ENCODE assay signal across 8 cellular contexts in genomic region chr10:113563306-113564088, GRCh38. TPM values are rescaled to one million over a fixed set of nuclear protein-coding genes. Genes with fewer than 3 reads are reported as not detected.
DNase-seq lines count a peak whose midpoint lies in the region; ATAC-seq, FAIRE-seq and TF ChIP-seq lines count a peak whose summit lies in the region.

No MANE protein-coding gene starts in this region.

- H3K9me3 ChIP-seq in A549 (no peaks in the 10 kb centered on the region), left lung (no peaks in the 10 kb centered on the region)

- H3K36me3 ChIP-seq in left lung: no peaks in the 10 kb centered on the region

- no peaks in the 10 kb centered on the region for H3K4me1 ChIP-seq in A549
- peaks cover 0 to 8% of the 10 kb centered on the region in 2 donors for H3K4me1 ChIP-seq in left lung

- peaks cover 5% of the 10 kb centered on the region for H3K27me3 Mint-ChIP-seq in activated CD4-positive, alpha-beta T cell treated with anti-CD3 and anti-CD28 coated beads for 36 hours

- H3K4me1 Mint-ChIP-seq in activated CD4-positive, alpha-beta T cell treated with anti-CD3 and anti-CD28 coated beads for 36 hours: peaks cover 2% of the 10 kb centered on the region

- no peak for TF ChIP-seq POLR2A in A549 (IDR thresholded peaks at IDR 0.05; ENCODE audit: low read length)

- FAIRE-seq in A549 (lab: Jason Lieb, UNC): no peak
- FAIRE-seq in GM18507 (lab: Jason Lieb, UNC): peak; percentile 87

- H3K27ac Mint-ChIP-seq in activated CD4-positive, alpha-beta T cell treated with anti-CD3 and anti-CD28 coated beads for 36 hours: no peak overlapping the region

- peak; percentile 89 to 93 for TF ChIP-seq RAD21 in A549 (conservative IDR thresholded peaks at IDR 0.05 in 1 of 2, IDR thresholded peaks at IDR 0.05 in 1 of 2)

- 7% methylated on average over 17 of the region's 18 CpGs for WGBS in A549 (ENCODE audit: missing lambda C conversion rate)

- intact Hi-C loops in activated CD4-positive, alpha-beta T cell treated with anti-CD3 and anti-CD28 coated beads for 36 hours (cut with DNase I, micrococcal nuclease): loop anchor here in 1 of 2 experiments (1.0 to 5.0 kb wide), 6 partner anchors 42 to 1087 kb away; no protein-coding TSS in a partner anchor
- intact Hi-C loops in left lung (cut with DNase I): no loop called here

- H3K36me3 Mint-ChIP-seq in activated CD4-positive, alpha-beta T cell treated with anti-CD3 and anti-CD28 coated beads for 36 hours (ENCODE audit: low read depth): no peaks in the 10 kb centered on the region

- H3K4me3 ChIP-seq in A549: peak overlapping the region; percentile 30
- peak overlapping the region; percentile 57 for H3K4me3 ChIP-seq in choroid plexus epithelial cell (ENCODE audit: low read depth, low read length)
- H3K4me3 ChIP-seq in left lung: peak overlapping the region in 1 of 2 donors; percentile 20

- TF ChIP-seq CTCF in A549 (IDR thresholded peaks at IDR 0.05) (peak; percentile 92), choroid plexus epithelial cell (conservative IDR thresholded peaks at IDR 0.05; ENCODE audit: low read depth, low read length) (peak; percentile 95), left lung (IDR thresholded peaks at IDR 0.05) (peak; percentile 98 to 99)

- no peak for TF ChIP-seq EP300 in A549 (IDR thresholded peaks at IDR 0.05)

- CTCF ChIA-PET in A549 (lab: Yijun Ruan, JAX): interaction anchor here (0.5 to 4.9 kb wide), 38 partner anchors 9 to 1778 kb away, joined by 3 to 39 read pairs (median 4); partner anchors contain the start of gene HABP2
- CTCF ChIA-PET in activated CD4-positive, alpha-beta T cell treated with anti-CD3 and anti-CD28 coated beads for 36 hours (lab: Charles Lee): interaction anchor here (0.5 to 1.9 kb wide), 21 partner anchors 9 to 1180 kb away, joined by 3 to 10 read pairs (median 3); no protein-coding TSS in a partner anchor

- DNase-seq in A549 (ENCODE audit: low read depth in 1 of 2, low spot score in 1 of 2): peak; percentile 65 to 83
- DNase-seq in GM18507 (ENCODE audit: extremely low spot score, insufficient read length, low read depth): peak; percentile 70
- peak; percentile 80 for DNase-seq in NCI-H2227 (lab: John Stamatoyannopoulos, UW; ENCODE audit: unreplicated experiment)
- DNase-seq in activated CD4-positive, alpha-beta T cell treated with anti-CD3 and anti-CD28 coated beads for 36 hours: peak; percentile 84
- peak; percentile 79 for DNase-seq in choroid plexus epithelial cell (ENCODE audit: low read depth)
- DNase-seq in left lung: peak; percentile 79 to 92
- peak; percentile 36 for DNase-seq in stimulated activated CD4-positive, alpha-beta T cell treated with anti-CD3 and anti-CD28 coated beads, Interleukin-2, amount 100 ng/mL, for 4 hours (ENCODE audit: low read depth)

- POLR2A ChIA-PET in A549 (lab: Yijun Ruan, JAX): no interaction called here
- POLR2A ChIA-PET in activated CD4-positive, alpha-beta T cell treated with anti-CD3 and anti-CD28 coated beads for 36 hours (lab: Charles Lee): no interaction called here

- peak; percentile 96 to 97 for ATAC-seq in A549
- peak; percentile 97 for ATAC-seq in HG02981 (IDR thresholded peaks at IDR 0.05; ENCODE audit: unreplicated experiment)
- peak; percentile 96 for ATAC-seq in activated CD4-positive, alpha-beta T cell treated with anti-CD3 and anti-CD28 coated beads for 36 hours
- peak; percentile 99 for ATAC-seq in left lung

- peak overlapping the region; percentile 46 for H3K4me3 Mint-ChIP-seq in activated CD4-positive, alpha-beta T cell treated with anti-CD3 and anti-CD28 coated beads for 36 hours

- no peaks in the 10 kb centered on the region for H3K9me3 Mint-ChIP-seq in activated CD4-positive, alpha-beta T cell treated with anti-CD3 and anti-CD28 coated beads for 36 hours (ENCODE audit: low read depth)

- H3K27me3 ChIP-seq in left lung: no peaks in the 10 kb centered on the region

- H3K27ac ChIP-seq in A549: peak overlapping the region; percentile 9 to 70; a peak in 4 of 6 replicates
- no peak overlapping the region for H3K27ac ChIP-seq in left lung

- peak overlapping the region; percentile 68 for H3K4me2 ChIP-seq in A549

TF ChIP-seq in A549, 52 proteins besides CTCF, POLR2A, EP300 and RAD21:
- TF ChIP-seq MAX (IDR thresholded peaks at IDR 0.05) (0 out of 2 replicates have a peak, but pooled peaks have one; percentile 29), SMC3 (IDR thresholded peaks at IDR 0.05) (peak; percentile 84), MYC (IDR thresholded peaks at IDR 0.05; ENCODE audit: borderline replicate concordance, low read length) (peak; percentile 43; the same call in 1 of the 2 replicates), RCOR1 (IDR thresholded peaks at IDR 0.05; ENCODE audit: low read depth, low read length) (no peak), ZC3H11A (IDR thresholded peaks at IDR 0.05) (no peak)

RNA-seq across cellular contexts. Expression of gene HABP2, which starts 10.6 kb away (rescaled TPM):
- polyA plus RNA-seq in A549 (2011; rRNA removed) (0.97 and 1.1 TPM in 2 replicates), A549 (2017; fragmentation: RNase III; extraction: RNeasy Plus Mini Kit Qiagen cat#74134 plus additional on column Dnase treatment) (0.10 to 0.17 TPM (median 0.13 TPM) in 3 replicates)
- 0.07 and 0.10 TPM in 2 replicates for polyA plus RNA-seq in A549 (2012; cell fraction: cytosol; rRNA removed)
- polyA plus RNA-seq in A549 (2012; cell fraction: nucleus; rRNA removed): 0.04 and 0.07 TPM in 2 replicates
- 0.87 and 0.97 TPM in 2 replicates for polyA minus RNA-seq in A549 (2011; rRNA and poly(A)+ RNA removed)
- total RNA-seq in activated CD4-positive, alpha-beta T cell treated with anti-CD3 and anti-CD28 coated beads for 36 hours: not detected
- 1 to 10 TPM in 1 of 2 donors, under 1 TPM in 1; 0.24 to 1.3 TPM for total RNA-seq in left lung

Comparison
In these comparisons a context has a peak if more than half of its experiments do, and no peak if none do; other contexts are left out.
1. H3K27ac ChIP-seq: peak in A549 (2 of 2); none in left lung (0 of 2).
2. Peak in every context shown above with its lines, with median percentiles within 50 percentile points of each other: ATAC-seq, DNase-seq and CTCF ChIP-seq.